Comparison of ENCODE assay signal across 18 cellular contexts in the genomic region with DNA sequence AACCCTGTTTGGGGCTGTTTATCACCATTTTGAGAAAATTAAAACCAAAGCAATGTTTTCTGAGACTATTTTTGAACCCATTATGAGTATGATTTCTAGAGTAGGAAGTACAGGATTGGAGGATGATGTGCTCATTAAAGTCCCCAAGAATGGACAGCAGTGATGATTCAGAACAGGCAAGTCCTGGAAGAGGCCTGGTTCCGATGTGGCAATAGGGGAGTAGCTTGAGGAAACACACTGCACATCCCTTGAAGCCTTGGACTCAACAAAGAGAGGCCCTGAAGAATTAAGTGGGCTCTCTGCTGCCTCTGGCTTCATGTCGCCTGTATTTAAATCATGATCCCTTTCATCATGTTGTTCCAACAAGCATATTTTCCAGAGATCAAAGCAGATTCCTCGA.
DNase-seq lines count a peak whose midpoint lies in the region; ATAC-seq, FAIRE-seq and TF ChIP-seq lines count a peak whose summit lies in the region.
"Had no signal": no experiment of that assay in that cellular context is flagged by ENCODE, and none has a peak within 500 bp of the region (broad histone marks: within the 10 kb centered on the region; RNA-seq: fewer than 3 reads in every experiment).

No MANE protein-coding gene starts in this region.

- H3K4me3 ChIP-seq in bronchial epithelial cell (ENCODE audit: low read depth, low read length) (no peak overlapping the region), fibroblast of the aortic adventitia (ENCODE audit: low read depth, low read length) (no peak overlapping the region)

- no peaks in the 10 kb centered on the region for H3K27me3 Mint-ChIP-seq in HFFc6 (ENCODE audit: insufficient read depth)
- H3K27me3 Mint-ChIP-seq in natural killer cell treated with Interleukin-12 subunit alpha and Interleukin-12 subunit beta and Interleukin-15 and Interleukin-18, amount 100 ng/mL, for 72 hours: no peaks in the 10 kb centered on the region
- H3K27me3 Mint-ChIP-seq: CD4-positive, alpha-beta memory T cell had no signal

- no peak overlapping the region for H3K27ac Mint-ChIP-seq in HFFc6
- H3K27ac Mint-ChIP-seq in natural killer cell treated with Interleukin-12 subunit alpha and Interleukin-12 subunit beta and Interleukin-15 and Interleukin-18, amount 100 ng/mL, for 72 hours: no peak overlapping the region
- H3K27ac Mint-ChIP-seq: CD4-positive, alpha-beta memory T cell had no signal

- peaks cover 16% of the 10 kb centered on the region for H3K4me1 Mint-ChIP-seq in HFFc6 (ENCODE audit: low read depth)
- no peaks in the 10 kb centered on the region for H3K4me1 Mint-ChIP-seq in natural killer cell treated with Interleukin-12 subunit alpha and Interleukin-12 subunit beta and Interleukin-15 and Interleukin-18, amount 100 ng/mL, for 72 hours (ENCODE audit: low read depth in 2 of 2)
- H3K4me1 Mint-ChIP-seq: CD4-positive, alpha-beta memory T cell had no signal

- intact Hi-C loops in Right ventricle myocardium superior (cut with DNase I): loop anchor here (10.0 kb wide), 1 partner anchor 65 kb away; no protein-coding TSS in a partner anchor

- no peaks in the 10 kb centered on the region for H3K27me3 ChIP-seq in bronchial epithelial cell (ENCODE audit: control insufficient read depth, insufficient read depth, low read length)
- H3K27me3 ChIP-seq: BE2C had no signal

- DNase-seq in AG20443 (ENCODE audit: low spot score): peak; percentile 57
- peak; percentile 43 for DNase-seq in HFFc6
- DNase-seq in bronchial epithelial cell (ENCODE audit: low read depth): peak; percentile 30
- DNase-seq in fibroblast of the aortic adventitia (ENCODE audit: low read depth): peak; percentile 12
- DNase-seq in natural killer cell treated with Interleukin-12 subunit alpha and Interleukin-12 subunit beta and Interleukin-15 and Interleukin-18, amount 100 ng/mL, for 72 hours (ENCODE audit: low spot score): no peak
- DNase-seq in Right ventricle myocardium superior: no peak
- DNase-seq in RKO (ENCODE audit: low spot score): no peak
- no peak for DNase-seq in NCI-H1092 treated with DMSO at 0.1 percent for 48 hours (lab: John Stamatoyannopoulos, UW)
- DNase-seq: BE2C; CD4-positive, alpha-beta memory T cell; DMS79 treated with DMSO at 0.1 percent for 48 hours; GF-D8; NCI-H1930; NCI-H2171 treated with DMSO at 0.1 percent for 48 hours; NCI-H510A; SIG-M5 had no signal

- H3K36me3 ChIP-seq in bronchial epithelial cell (ENCODE audit: control insufficient read depth, insufficient read depth, low read length): no peaks in the 10 kb centered on the region
- H3K36me3 ChIP-seq: BE2C had no signal

- FAIRE-seq in bronchial epithelial cell (lab: Jason Lieb, UNC): peak; percentile 66
- FAIRE-seq: H1, RCC 7860 had no signal

- no peak for ATAC-seq in natural killer cell treated with Interleukin-12 subunit alpha and Interleukin-12 subunit beta and Interleukin-15 and Interleukin-18, amount 100 ng/mL, for 72 hours
- ATAC-seq in Right ventricle myocardium superior (ENCODE audit: poor library complexity): no peak

- no peak overlapping the region for H3K4me3 Mint-ChIP-seq in HFFc6
- no peak overlapping the region for H3K4me3 Mint-ChIP-seq in natural killer cell treated with Interleukin-12 subunit alpha and Interleukin-12 subunit beta and Interleukin-15 and Interleukin-18, amount 100 ng/mL, for 72 hours
- H3K4me3 Mint-ChIP-seq: CD4-positive, alpha-beta memory T cell had no signal

- TF ChIP-seq CTCF in HFFc6 (IDR thresholded peaks at IDR 0.05) (no peak), bronchial epithelial cell (IDR thresholded peaks at IDR 0.05; ENCODE audit: insufficient read depth, low read length, severe bottlenecking) (no peak), fibroblast of the aortic adventitia (IDR thresholded peaks at IDR 0.05; ENCODE audit: insufficient read depth, low read length) (no peak)

- peaks cover 15% of the 10 kb centered on the region for H3K36me3 Mint-ChIP-seq in HFFc6 (ENCODE audit: low read depth)
- H3K36me3 Mint-ChIP-seq in natural killer cell treated with Interleukin-12 subunit alpha and Interleukin-12 subunit beta and Interleukin-15 and Interleukin-18, amount 100 ng/mL, for 72 hours: no peaks in the 10 kb centered on the region
- H3K36me3 Mint-ChIP-seq: CD4-positive, alpha-beta memory T cell had no signal

- no peaks in the 10 kb centered on the region for H3K9me3 Mint-ChIP-seq in HFFc6
- no peaks in the 10 kb centered on the region for H3K9me3 Mint-ChIP-seq in natural killer cell treated with Interleukin-12 subunit alpha and Interleukin-12 subunit beta and Interleukin-15 and Interleukin-18, amount 100 ng/mL, for 72 hours

Comparison
In these comparisons a context has a peak if more than half of its experiments do, and no peak if none do; other contexts are left out.
1. DNase-seq: peak in AG20443 (single experiment), HFFc6 (single experiment), bronchial epithelial cell (single experiment) and fibroblast of the aortic adventitia (single experiment); none in natural killer cell treated with Interleukin-12 subunit alpha and Interleukin-12 subunit beta and Interleukin-15 and Interleukin-18, amount 100 ng/mL, for 72 hours (single experiment), Right ventricle myocardium superior (single experiment), RKO (single experiment) and NCI-H1092 treated with DMSO at 0.1 percent for 48 hours (single experiment).